Comparison of ENCODE assay signal across 1 cellular context in the genomic region with DNA sequence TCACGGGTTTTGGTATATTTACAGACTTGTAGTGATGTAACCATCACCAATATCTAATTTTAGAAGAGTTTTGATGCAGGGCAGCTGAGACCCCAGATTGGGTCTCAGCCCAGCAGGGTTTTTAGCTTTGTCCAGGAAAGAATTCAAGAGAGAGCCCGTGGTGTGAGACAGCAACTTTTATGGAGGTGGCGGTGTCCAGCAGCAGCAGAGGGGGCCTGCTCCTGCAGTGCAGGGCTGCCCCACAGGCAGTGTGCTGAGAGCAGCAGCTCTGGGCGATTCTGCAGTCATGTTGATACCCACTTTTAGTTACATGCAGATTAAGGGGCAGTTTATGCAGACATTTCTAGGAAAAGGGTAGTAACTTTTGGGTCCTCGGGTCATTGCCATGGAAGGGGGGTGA.
TF ChIP-seq lines count a peak whose summit lies in the region.

No MANE protein-coding gene starts in this region.

TF ChIP-seq in H1, 55 proteins besides CTCF, POLR2A, EP300 and RAD21:
- TF ChIP-seq, protein P1, sequence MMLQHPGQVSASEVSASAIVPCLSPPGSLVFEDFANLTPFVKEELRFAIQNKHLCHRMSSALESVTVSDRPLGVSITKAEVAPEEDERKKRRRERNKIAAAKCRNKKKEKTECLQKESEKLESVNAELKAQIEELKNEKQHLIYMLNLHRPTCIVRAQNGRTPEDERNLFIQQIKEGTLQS (IDR thresholded peaks at IDR 0.05; ENCODE audit: insufficient read depth, low read depth, low read length): no peak
- TF ChIP-seq TEAD4 (IDR thresholded peaks at IDR 0.05; ENCODE audit: low read depth, low read length) (no peak), CHD2 (IDR thresholded peaks at IDR 0.05; ENCODE audit: low read length) (no peak), YY1 (IDR thresholded peaks at IDR 0.05; ENCODE audit: low read depth, low read length) (no peak), BRCA1 (IDR thresholded peaks at IDR 0.05; ENCODE audit: low read depth, low read length) (no peak), CHD1 (IDR thresholded peaks at IDR 0.05; ENCODE audit: low read depth, low read length) (no peak), ASH2L (IDR thresholded peaks at IDR 0.05; ENCODE audit: low read length) (no peak), SP4 (IDR thresholded peaks at IDR 0.05; ENCODE audit: low read length) (no peak), PHF8 (conservative IDR thresholded peaks at IDR 0.05; ENCODE audit: low read depth, low read length) (no peak), KDM5A (IDR thresholded peaks at IDR 0.05; ENCODE audit: low read length) (no peak), ZNF274 (IDR thresholded peaks at IDR 0.05; ENCODE audit: borderline replicate concordance, extremely low read depth, low read length) (no peak), SIX5 (IDR thresholded peaks at IDR 0.05; ENCODE audit: low read depth, low read length) (no peak), FOSL1 (IDR thresholded peaks at IDR 0.05; ENCODE audit: insufficient read depth, low read depth, low read length) (no peak), SIRT6 (IDR thresholded peaks at IDR 0.05; ENCODE audit: low read length) (no peak), CBX5 (IDR thresholded peaks at IDR 0.05; ENCODE audit: low read depth, low read length) (no peak), KDM1A (IDR thresholded peaks at IDR 0.05; ENCODE audit: borderline replicate concordance, low read length) (no peak)
- TF ChIP-seq, protein P2, sequence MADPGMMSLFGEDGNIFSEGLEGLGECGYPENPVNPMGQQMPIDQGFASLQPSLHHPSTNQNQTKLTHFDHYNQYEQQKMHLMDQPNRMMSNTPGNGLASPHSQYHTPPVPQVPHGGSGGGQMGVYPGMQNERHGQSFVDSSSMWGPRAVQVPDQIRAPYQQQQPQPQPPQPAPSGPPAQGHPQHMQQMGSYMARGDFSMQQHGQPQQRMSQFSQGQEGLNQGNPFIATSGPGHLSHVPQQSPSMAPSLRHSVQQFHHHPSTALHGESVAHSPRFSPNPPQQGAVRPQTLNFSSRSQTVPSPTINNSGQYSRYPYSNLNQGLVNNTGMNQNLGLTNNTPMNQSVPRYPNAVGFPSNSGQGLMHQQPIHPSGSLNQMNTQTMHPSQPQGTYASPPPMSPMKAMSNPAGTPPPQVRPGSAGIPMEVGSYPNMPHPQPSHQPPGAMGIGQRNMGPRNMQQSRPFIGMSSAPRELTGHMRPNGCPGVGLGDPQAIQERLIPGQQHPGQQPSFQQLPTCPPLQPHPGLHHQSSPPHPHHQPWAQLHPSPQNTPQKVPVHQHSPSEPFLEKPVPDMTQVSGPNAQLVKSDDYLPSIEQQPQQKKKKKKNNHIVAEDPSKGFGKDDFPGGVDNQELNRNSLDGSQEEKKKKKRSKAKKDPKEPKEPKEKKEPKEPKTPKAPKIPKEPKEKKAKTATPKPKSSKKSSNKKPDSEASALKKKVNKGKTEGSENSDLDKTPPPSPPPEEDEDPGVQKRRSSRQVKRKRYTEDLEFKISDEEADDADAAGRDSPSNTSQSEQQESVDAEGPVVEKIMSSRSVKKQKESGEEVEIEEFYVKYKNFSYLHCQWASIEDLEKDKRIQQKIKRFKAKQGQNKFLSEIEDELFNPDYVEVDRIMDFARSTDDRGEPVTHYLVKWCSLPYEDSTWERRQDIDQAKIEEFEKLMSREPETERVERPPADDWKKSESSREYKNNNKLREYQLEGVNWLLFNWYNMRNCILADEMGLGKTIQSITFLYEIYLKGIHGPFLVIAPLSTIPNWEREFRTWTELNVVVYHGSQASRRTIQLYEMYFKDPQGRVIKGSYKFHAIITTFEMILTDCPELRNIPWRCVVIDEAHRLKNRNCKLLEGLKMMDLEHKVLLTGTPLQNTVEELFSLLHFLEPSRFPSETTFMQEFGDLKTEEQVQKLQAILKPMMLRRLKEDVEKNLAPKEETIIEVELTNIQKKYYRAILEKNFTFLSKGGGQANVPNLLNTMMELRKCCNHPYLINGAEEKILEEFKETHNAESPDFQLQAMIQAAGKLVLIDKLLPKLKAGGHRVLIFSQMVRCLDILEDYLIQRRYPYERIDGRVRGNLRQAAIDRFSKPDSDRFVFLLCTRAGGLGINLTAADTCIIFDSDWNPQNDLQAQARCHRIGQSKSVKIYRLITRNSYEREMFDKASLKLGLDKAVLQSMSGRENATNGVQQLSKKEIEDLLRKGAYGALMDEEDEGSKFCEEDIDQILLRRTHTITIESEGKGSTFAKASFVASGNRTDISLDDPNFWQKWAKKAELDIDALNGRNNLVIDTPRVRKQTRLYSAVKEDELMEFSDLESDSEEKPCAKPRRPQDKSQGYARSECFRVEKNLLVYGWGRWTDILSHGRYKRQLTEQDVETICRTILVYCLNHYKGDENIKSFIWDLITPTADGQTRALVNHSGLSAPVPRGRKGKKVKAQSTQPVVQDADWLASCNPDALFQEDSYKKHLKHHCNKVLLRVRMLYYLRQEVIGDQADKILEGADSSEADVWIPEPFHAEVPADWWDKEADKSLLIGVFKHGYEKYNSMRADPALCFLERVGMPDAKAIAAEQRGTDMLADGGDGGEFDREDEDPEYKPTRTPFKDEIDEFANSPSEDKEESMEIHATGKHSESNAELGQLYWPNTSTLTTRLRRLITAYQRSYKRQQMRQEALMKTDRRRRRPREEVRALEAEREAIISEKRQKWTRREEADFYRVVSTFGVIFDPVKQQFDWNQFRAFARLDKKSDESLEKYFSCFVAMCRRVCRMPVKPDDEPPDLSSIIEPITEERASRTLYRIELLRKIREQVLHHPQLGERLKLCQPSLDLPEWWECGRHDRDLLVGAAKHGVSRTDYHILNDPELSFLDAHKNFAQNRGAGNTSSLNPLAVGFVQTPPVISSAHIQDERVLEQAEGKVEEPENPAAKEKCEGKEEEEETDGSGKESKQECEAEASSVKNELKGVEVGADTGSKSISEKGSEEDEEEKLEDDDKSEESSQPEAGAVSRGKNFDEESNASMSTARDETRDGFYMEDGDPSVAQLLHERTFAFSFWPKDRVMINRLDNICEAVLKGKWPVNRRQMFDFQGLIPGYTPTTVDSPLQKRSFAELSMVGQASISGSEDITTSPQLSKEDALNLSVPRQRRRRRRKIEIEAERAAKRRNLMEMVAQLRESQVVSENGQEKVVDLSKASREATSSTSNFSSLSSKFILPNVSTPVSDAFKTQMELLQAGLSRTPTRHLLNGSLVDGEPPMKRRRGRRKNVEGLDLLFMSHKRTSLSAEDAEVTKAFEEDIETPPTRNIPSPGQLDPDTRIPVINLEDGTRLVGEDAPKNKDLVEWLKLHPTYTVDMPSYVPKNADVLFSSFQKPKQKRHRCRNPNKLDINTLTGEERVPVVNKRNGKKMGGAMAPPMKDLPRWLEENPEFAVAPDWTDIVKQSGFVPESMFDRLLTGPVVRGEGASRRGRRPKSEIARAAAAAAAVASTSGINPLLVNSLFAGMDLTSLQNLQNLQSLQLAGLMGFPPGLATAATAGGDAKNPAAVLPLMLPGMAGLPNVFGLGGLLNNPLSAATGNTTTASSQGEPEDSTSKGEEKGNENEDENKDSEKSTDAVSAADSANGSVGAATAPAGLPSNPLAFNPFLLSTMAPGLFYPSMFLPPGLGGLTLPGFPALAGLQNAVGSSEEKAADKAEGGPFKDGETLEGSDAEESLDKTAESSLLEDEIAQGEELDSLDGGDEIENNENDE (IDR thresholded peaks at IDR 0.05; ENCODE audit: insufficient replicate concordance, low read length): no peak
TF ChIP-seq in H1: peak in this region for 0.
